Comparison of ENCODE assay signal across 29 cellular contexts in the genomic region with DNA sequence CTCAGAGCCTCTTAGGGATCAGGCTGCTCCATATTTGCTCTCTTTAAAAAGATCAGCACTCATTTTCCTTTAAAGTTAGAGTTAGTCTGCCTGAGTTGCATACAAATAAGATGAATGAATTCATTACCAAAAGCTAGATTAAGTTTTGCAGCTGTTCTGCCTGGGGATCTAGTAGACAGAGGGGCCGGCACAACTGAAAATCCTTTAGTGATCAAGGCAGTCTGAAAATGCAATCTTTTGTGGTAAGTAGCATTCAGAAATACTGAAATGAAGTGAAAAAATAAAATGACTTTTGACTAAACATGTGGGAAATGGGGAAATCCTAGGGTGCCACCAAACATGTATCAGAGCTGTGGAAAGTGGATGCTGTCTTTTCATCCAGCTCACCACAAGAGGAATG.
"Had no signal": no experiment of that assay in that cellular context is flagged by ENCODE, and none has a peak within 500 bp of the region (broad histone marks: within the 10 kb centered on the region; RNA-seq: fewer than 3 reads in every experiment).

No MANE protein-coding gene starts in this region.

- H3K27ac ChIP-seq: body of pancreas, epithelial cell of prostate, esophagus squamous epithelium, left lung, lower lobe of right lung, right lobe of liver, skin epidermis, upper lobe of left lung, vagina had no signal

- H3K36me3 ChIP-seq: esophagus squamous epithelium, left lung, lower lobe of right lung, right lobe of liver, upper lobe of left lung, vagina had no signal

- H3K27me3 ChIP-seq: body of pancreas, esophagus squamous epithelium, left lung, right lobe of liver, upper lobe of left lung, vagina had no signal

- H3K9me3 Mint-ChIP-seq: activated naive CD4-positive, alpha-beta T cell treated with anti-CD3 and anti-CD28 coated beads, Interleukin-2, amount 50 U/mL, for 24 hours; activated T-helper 2 cell treated with anti-CD3 and anti-CD28 coated beads, Interferon-gamma antibody, Interleukin-2, Interleukin-4, amounts not matched to agents 10 μg/mL and 5 μg/mL and 100 μg/mL, durations not matched to agents 14 hours and 24 hours and 36 hours; neural crest cell; stimulated activated naive CD8-positive, alpha-beta T cell treated with anti-CD3 and anti-CD28 coated beads, Interleukin-15, amount 100 ng/mL, for 72 hours; WTC11 had no signal

- H3K4me3 ChIP-seq: body of pancreas, esophagus squamous epithelium, left lung, lower lobe of right lung, right lobe of liver, skin epidermis, upper lobe of left lung, vagina had no signal

- FAIRE-seq: colon, endometrium, frontal cortex, islet of Langerhans had no signal

- H3K36me3 Mint-ChIP-seq: activated CD8-positive, alpha-beta memory T cell treated with anti-CD3 and anti-CD28 coated beads, Interleukin-2, amount 10 ng/mL, durations not matched to agents 7 days and 5 days; activated naive CD4-positive, alpha-beta T cell treated with anti-CD3 and anti-CD28 coated beads, Interleukin-2, amount 50 U/mL, for 24 hours; WTC11 had no signal

- H3K27ac Mint-ChIP-seq: activated CD8-positive, alpha-beta memory T cell treated with anti-CD3 and anti-CD28 coated beads, Interleukin-2, amount 10 ng/mL, durations not matched to agents 7 days and 5 days; activated CD8-positive, alpha-beta T cell treated with anti-CD3 and anti-CD28 coated beads, Interleukin-2, amount 10 ng/mL, durations not matched to agents 7 days and 5 days; activated naive CD4-positive, alpha-beta T cell treated with anti-CD3 and anti-CD28 coated beads, Interleukin-2, amount 50 U/mL, for 24 hours; activated T-helper 2 cell treated with anti-CD3 and anti-CD28 coated beads, Interferon-gamma antibody, Interleukin-2, Interleukin-4, amounts not matched to agents 10 μg/mL and 5 μg/mL and 100 μg/mL, durations not matched to agents 14 hours and 24 hours and 36 hours; stimulated activated naive CD8-positive, alpha-beta T cell treated with anti-CD3 and anti-CD28 coated beads, Interleukin-15, amount 100 ng/mL, for 72 hours; WTC11 had no signal

- ATAC-seq: activated CD8-positive, alpha-beta memory T cell treated with anti-CD3 and anti-CD28 coated beads, Interleukin-2, amount 10 ng/mL, durations not matched to agents 7 days and 5 days; activated CD8-positive, alpha-beta T cell treated with anti-CD3 and anti-CD28 coated beads, Interleukin-2, amount 10 ng/mL, durations not matched to agents 7 days and 5 days; body of pancreas; left lung; lower lobe of right lung; right lobe of liver; stimulated activated naive CD8-positive, alpha-beta T cell treated with anti-CD3 and anti-CD28 coated beads, Interleukin-15, amount 100 ng/mL, for 72 hours; WTC11 had no signal

- H3K4me3 Mint-ChIP-seq: activated CD8-positive, alpha-beta memory T cell treated with anti-CD3 and anti-CD28 coated beads, Interleukin-2, amount 10 ng/mL, durations not matched to agents 7 days and 5 days; activated CD8-positive, alpha-beta T cell treated with anti-CD3 and anti-CD28 coated beads, Interleukin-2, amount 10 ng/mL, durations not matched to agents 7 days and 5 days; activated naive CD4-positive, alpha-beta T cell treated with anti-CD3 and anti-CD28 coated beads, Interleukin-2, amount 50 U/mL, for 24 hours; neural crest cell; stimulated activated naive CD8-positive, alpha-beta T cell treated with anti-CD3 and anti-CD28 coated beads, Interleukin-15, amount 100 ng/mL, for 72 hours; WTC11 had no signal

- DNase-seq: activated CD4-positive, alpha-beta T cell treated with anti-CD3 and anti-CD28 coated beads for 1 hour; activated CD4-positive, alpha-beta T cell treated with anti-CD3 and anti-CD28 coated beads, Interleukin-2, amount 50 U/mL, for 1 hour; activated CD8-positive, alpha-beta memory T cell treated with anti-CD3 and anti-CD28 coated beads, Interleukin-2, amount 10 ng/mL, durations not matched to agents 7 days and 5 days; activated CD8-positive, alpha-beta T cell treated with anti-CD3 and anti-CD28 coated beads, Interleukin-2, amount 10 ng/mL, durations not matched to agents 7 days and 5 days; activated T-cell treated with anti-CD3 and anti-CD28 coated beads, Interleukin-2, amount 50 U/mL, for 48 hours; body of pancreas; effector CD8-positive, alpha-beta T cell; esophagus squamous epithelium; left lung; lower lobe of right lung; mesenchymal stem cell; right lobe of liver; stimulated activated CD4-positive, alpha-beta T cell treated with anti-CD3 and anti-CD28 coated beads, Interleukin-12 subunit alpha, Interleukin-12 subunit beta, amount 100 ng/mL, for 4 hours; stimulated activated CD4-positive, alpha-beta T cell treated with anti-CD3 and anti-CD28 coated beads, Interleukin-4, amount 100 ng/mL, for 1 hour; stimulated activated naive CD8-positive, alpha-beta T cell treated with anti-CD3 and anti-CD28 coated beads, Interleukin-15, amount 100 ng/mL, for 72 hours; substantia nigra; T-helper 2 cell; upper lobe of left lung had no signal

- H3K4me1 Mint-ChIP-seq: activated CD8-positive, alpha-beta memory T cell treated with anti-CD3 and anti-CD28 coated beads, Interleukin-2, amount 10 ng/mL, durations not matched to agents 7 days and 5 days; WTC11 had no signal

- H3K27me3 Mint-ChIP-seq: activated CD8-positive, alpha-beta memory T cell treated with anti-CD3 and anti-CD28 coated beads, Interleukin-2, amount 10 ng/mL, durations not matched to agents 7 days and 5 days; activated naive CD4-positive, alpha-beta T cell treated with anti-CD3 and anti-CD28 coated beads, Interleukin-2, amount 50 U/mL, for 24 hours; stimulated activated naive CD8-positive, alpha-beta T cell treated with anti-CD3 and anti-CD28 coated beads, Interleukin-15, amount 100 ng/mL, for 72 hours had no signal

- H3K4me1 ChIP-seq: body of pancreas, esophagus squamous epithelium, left lung, lower lobe of right lung, right lobe of liver, upper lobe of left lung, vagina had no signal

- H3K9me3 ChIP-seq: body of pancreas, esophagus squamous epithelium, left lung, lower lobe of right lung, right lobe of liver, upper lobe of left lung, vagina had no signal
